Comparison of ENCODE assay signal across 9 cellular contexts in genomic region chr17:68383443-68384321, GRCh38.
DNase-seq lines count a peak whose midpoint lies in the region; ATAC-seq and TF ChIP-seq lines count a peak whose summit lies in the region.
"Had no signal": no experiment of that assay in that cellular context is flagged by ENCODE, and none has a peak within 500 bp of the region (broad histone marks: within the 10 kb centered on the region; RNA-seq: fewer than 3 reads in every experiment).

No MANE protein-coding gene starts in this region.

- H3K4me1 ChIP-seq in esophagus squamous epithelium, result peaks cover 2 to 26% (median 6%) of the 10 kb centered on the region in 3 donors

- peak overlapping the region in 3 of 4 donors; percentile 50 to 72 (median 57) for H3K27ac ChIP-seq in esophagus squamous epithelium

- H3K9me3 ChIP-seq in esophagus squamous epithelium, result no peaks in the 10 kb centered on the region

- peak; percentile 27 for DNase-seq in GF-D8 (lab: John Stamatoyannopoulos, UW)
- peak; percentile 97 for DNase-seq in SK-MEL-5 (ENCODE audit: low read depth, low spot score)
- DNase-seq in esophagus squamous epithelium (lab: John Stamatoyannopoulos, UW), result no peak
- DNase-seq in renal cortical epithelial cell (ENCODE audit: low read depth), result peak; percentile 58
- no peak for DNase-seq in NCI-H510A treated with DMSO at 0.1 percent for 48 hours (lab: John Stamatoyannopoulos, UW)
- DNase-seq: T-helper 9 cell had no signal

- intact Hi-C loops in esophagus squamous epithelium (cut with DNase I), result no loop called here

- TF ChIP-seq CTCF in esophagus squamous epithelium (IDR thresholded peaks at IDR 0.05), result no peak

- in situ Hi-C loops in SK-MEL-5 (cut with HindIII; ENCODE audit: low pct_unique_long_range_greater_than_20kb, low sequenced_read_pairs), result no loop called here

- no peak overlapping the region for H3K4me3 ChIP-seq in esophagus squamous epithelium

- WGBS in esophagus squamous epithelium, 2 donors, result 48 to 61% methylated on average over 13 to 16 of the region's 16 CpGs

- no peak for ATAC-seq in GM18858 (IDR thresholded peaks at IDR 0.05; ENCODE audit: unreplicated experiment)
- ATAC-seq in GM19455 (IDR thresholded peaks at IDR 0.05; ENCODE audit: unreplicated experiment), result no peak
- no peak for ATAC-seq in GM18519 (IDR thresholded peaks at IDR 0.05; ENCODE audit: low FRiP score, unreplicated experiment)

- no peaks in the 10 kb centered on the region for H3K27me3 ChIP-seq in esophagus squamous epithelium

- no peak for TF ChIP-seq POLR2A in esophagus squamous epithelium (IDR thresholded peaks at IDR 0.05)

- H3K36me3 ChIP-seq in esophagus squamous epithelium, result no peaks in the 10 kb centered on the region

Comparison
In these comparisons a context has a peak if more than half of its experiments do, and no peak if none do; other contexts are left out.
1. DNase-seq: peak in GF-D8 (single experiment), SK-MEL-5 (single experiment) and renal cortical epithelial cell (single experiment); none in esophagus squamous epithelium (single experiment) and NCI-H510A treated with DMSO at 0.1 percent for 48 hours (single experiment).